Comparison of ENCODE assay signal across 8 cellular contexts in genomic region chr9:93183663-93184438, GRCh38. TPM values are rescaled to one million over a fixed set of nuclear protein-coding genes. Genes with fewer than 3 reads are reported as not detected.
DNase-seq lines count a peak whose midpoint lies in the region; ATAC-seq and TF ChIP-seq lines count a peak whose summit lies in the region.

TSS of gene WNK2 (plus strand) at chr9:93184139. CDS start at chr9:93184930, 791 bp downstream.

- no peaks in the 10 kb centered on the region for H3K9me3 Mint-ChIP-seq in CD8-positive, alpha-beta memory T cell
- H3K9me3 Mint-ChIP-seq in activated CD8-positive, alpha-beta memory T cell treated with anti-CD3 and anti-CD28 coated beads, Interleukin-2, amount 10 ng/mL, durations not matched to agents 7 days and 5 days (ENCODE audit: low read depth), result no peaks in the 10 kb centered on the region
- H3K9me3 Mint-ChIP-seq in naive thymus-derived CD4-positive, alpha-beta T cell, result no peaks in the 10 kb centered on the region

- no peak for TF ChIP-seq CTCF in epithelial cell of proximal tubule (conservative IDR thresholded peaks at IDR 0.05; ENCODE audit: low read depth, low read length)
- no peak for TF ChIP-seq CTCF in thyroid gland (IDR thresholded peaks at IDR 0.05)

- peak within 1 kb of the TSS; percentile 42 for H3K4me3 ChIP-seq in CD8-positive, alpha-beta memory T cell (ENCODE audit: low read length)
- H3K4me3 ChIP-seq in epithelial cell of proximal tubule (ENCODE audit: low read depth, low read length) (peak within 1 kb of the TSS; percentile 26), thyroid gland (replicated peaks in 1 of 3) (peak within 1 kb of the TSS in 2 of 3 donors; percentile 19 to 46)
- H3K4me3 ChIP-seq in naive thymus-derived CD4-positive, alpha-beta T cell (ENCODE audit: low read length), result peak within 1 kb of the TSS; percentile 42

- WGBS in thyroid gland, 2 donors, result 1 to 7% methylated on average over 5 to 23 of the region's 85 CpGs

- H3K27ac ChIP-seq in CD8-positive, alpha-beta memory T cell (ENCODE audit: low read depth, low read length), result no peak within 1 kb of the TSS
- no peak within 1 kb of the TSS for H3K27ac ChIP-seq in naive thymus-derived CD4-positive, alpha-beta T cell (ENCODE audit: low read depth, low read length)
- H3K27ac ChIP-seq in thyroid gland, result no peak within 1 kb of the TSS

- DNase-seq in CD8-positive, alpha-beta memory T cell, result peak in 4 of 5 donors; percentile 24 to 46 (median 36)
- DNase-seq in M059J (ENCODE audit: low read depth) (peak; percentile 40), epithelial cell of proximal tubule (ENCODE audit: low read depth) (no peak), thyroid gland (peak; percentile 34 to 43), SHP77 (lab: John Stamatoyannopoulos, UW) (no peak)
- DNase-seq in activated CD8-positive, alpha-beta memory T cell treated with anti-CD3 and anti-CD28 coated beads, Interleukin-2, amount 10 ng/mL, durations not matched to agents 7 days and 5 days, result no peak
- DNase-seq in naive thymus-derived CD4-positive, alpha-beta T cell, result peak; percentile 29 to 71 (median 42)

- no peaks in the 10 kb centered on the region for H3K9me3 ChIP-seq in CD8-positive, alpha-beta memory T cell (ENCODE audit: low read length)
- no peaks in the 10 kb centered on the region for H3K9me3 ChIP-seq in naive thymus-derived CD4-positive, alpha-beta T cell (ENCODE audit: control insufficient read depth in 2 of 3, low read length in 3 of 3)
- H3K9me3 ChIP-seq in thyroid gland, result no peaks in the 10 kb centered on the region

- peaks cover 7% of the 10 kb centered on the region for H3K4me1 ChIP-seq in CD8-positive, alpha-beta memory T cell (ENCODE audit: insufficient read depth, low read length)
- peaks cover 0 to 7% of the 10 kb centered on the region in 2 donors for H3K4me1 ChIP-seq in naive thymus-derived CD4-positive, alpha-beta T cell (ENCODE audit: control insufficient read depth in 2 of 2, insufficient read depth in 2 of 2, low read length in 2 of 2)
- peaks cover 10% of the 10 kb centered on the region in 2 donors for H3K4me1 ChIP-seq in thyroid gland

- H3K4me3 Mint-ChIP-seq in CD8-positive, alpha-beta memory T cell, result peak within 1 kb of the TSS; percentile 68 to 85 (median 73)
- H3K4me3 Mint-ChIP-seq in activated CD8-positive, alpha-beta memory T cell treated with anti-CD3 and anti-CD28 coated beads, Interleukin-2, amount 10 ng/mL, durations not matched to agents 7 days and 5 days, result peak within 1 kb of the TSS; percentile 26
- H3K4me3 Mint-ChIP-seq in naive thymus-derived CD4-positive, alpha-beta T cell, result peak within 1 kb of the TSS; percentile 68 to 85 (median 79)

- peak within 1 kb of the TSS in 3 of 8 donors; percentile 46 to 78 (median 54) for H3K27ac Mint-ChIP-seq in CD8-positive, alpha-beta memory T cell
- no peak within 1 kb of the TSS for H3K27ac Mint-ChIP-seq in activated CD8-positive, alpha-beta memory T cell treated with anti-CD3 and anti-CD28 coated beads, Interleukin-2, amount 10 ng/mL, durations not matched to agents 7 days and 5 days
- H3K27ac Mint-ChIP-seq in naive thymus-derived CD4-positive, alpha-beta T cell, result peak within 1 kb of the TSS in 3 of 9 donors; percentile 10 to 48 (median 45)

- H3K27me3 ChIP-seq in CD8-positive, alpha-beta memory T cell (ENCODE audit: insufficient read depth, low read length, poor library complexity, severe bottlenecking), result peaks cover 29% of the 10 kb centered on the region
- H3K27me3 ChIP-seq in naive thymus-derived CD4-positive, alpha-beta T cell (ENCODE audit: control insufficient read depth in 2 of 2, insufficient read depth in 2 of 2, low read length in 2 of 2), result no peaks in the 10 kb centered on the region
- no peaks in the 10 kb centered on the region for H3K27me3 ChIP-seq in thyroid gland

- POLR2A ChIA-PET in CD8-positive, alpha-beta memory T cell (lab: Charles Lee), result no interaction called here
- POLR2A ChIA-PET in naive thymus-derived CD4-positive, alpha-beta T cell (lab: Charles Lee), result interaction anchor here (0.6 kb wide), 1 partner anchor 492 kb away, joined by 3 read pairs; no protein-coding TSS in a partner anchor

- H3K4me1 Mint-ChIP-seq in CD8-positive, alpha-beta memory T cell, result peaks cover 8 to 14% (median 8%) of the 10 kb centered on the region in 3 donors
- H3K4me1 Mint-ChIP-seq in activated CD8-positive, alpha-beta memory T cell treated with anti-CD3 and anti-CD28 coated beads, Interleukin-2, amount 10 ng/mL, durations not matched to agents 7 days and 5 days, result peaks cover 4% of the 10 kb centered on the region
- H3K4me1 Mint-ChIP-seq in naive thymus-derived CD4-positive, alpha-beta T cell, result peaks cover 6 to 13% (median 8%) of the 10 kb centered on the region in 7 donors

- ATAC-seq in activated CD8-positive, alpha-beta memory T cell treated with anti-CD3 and anti-CD28 coated beads, Interleukin-2, amount 10 ng/mL, durations not matched to agents 7 days and 5 days, result peak; percentile 86
- peak; percentile 80 for ATAC-seq in naive thymus-derived CD4-positive, alpha-beta T cell
- no peak for ATAC-seq in GM19395 (IDR thresholded peaks at IDR 0.05; ENCODE audit: unreplicated experiment)

- CTCF ChIA-PET in CD8-positive, alpha-beta memory T cell (lab: Charles Lee), result no interaction called here
- CTCF ChIA-PET in activated CD8-positive, alpha-beta memory T cell treated with anti-CD3 and anti-CD28 coated beads, Interleukin-2, amount 10 ng/mL, durations not matched to agents 7 days and 5 days (lab: Charles Lee), result interaction anchor here (1.4 kb wide), 1 partner anchor 119 kb away, joined by 4 read pairs; no protein-coding TSS in a partner anchor
- CTCF ChIA-PET in naive thymus-derived CD4-positive, alpha-beta T cell (lab: Charles Lee), result interaction anchor here (0.6 kb wide), 1 partner anchor 85 kb away, joined by 3 read pairs; no protein-coding TSS in a partner anchor

- TF ChIP-seq POLR2A in thyroid gland (IDR thresholded peaks at IDR 0.05), result peak in 1 of 2 donors; percentile 37

- intact Hi-C loops in naive thymus-derived CD4-positive, alpha-beta T cell (cut with micrococcal nuclease), result no loop called here
- intact Hi-C loops in thyroid gland (cut with DNase I), result no loop called here

- peaks cover 28 to 54% of the 10 kb centered on the region in 2 donors for H3K27me3 Mint-ChIP-seq in CD8-positive, alpha-beta memory T cell
- peaks cover 61% of the 10 kb centered on the region for H3K27me3 Mint-ChIP-seq in activated CD8-positive, alpha-beta memory T cell treated with anti-CD3 and anti-CD28 coated beads, Interleukin-2, amount 10 ng/mL, durations not matched to agents 7 days and 5 days
- peaks cover 23 to 58% (median 32%) of the 10 kb centered on the region in 5 donors for H3K27me3 Mint-ChIP-seq in naive thymus-derived CD4-positive, alpha-beta T cell

- H3K36me3 Mint-ChIP-seq in CD8-positive, alpha-beta memory T cell, result peaks cover 0 to 8% (median 0%) of the 10 kb centered on the region in 3 donors
- no peaks in the 10 kb centered on the region for H3K36me3 Mint-ChIP-seq in activated CD8-positive, alpha-beta memory T cell treated with anti-CD3 and anti-CD28 coated beads, Interleukin-2, amount 10 ng/mL, durations not matched to agents 7 days and 5 days
- no peaks in the 10 kb centered on the region for H3K36me3 Mint-ChIP-seq in naive thymus-derived CD4-positive, alpha-beta T cell

- no peaks in the 10 kb centered on the region for H3K36me3 ChIP-seq in CD8-positive, alpha-beta memory T cell (ENCODE audit: insufficient read depth, low read length)
- no peaks in the 10 kb centered on the region for H3K36me3 ChIP-seq in naive thymus-derived CD4-positive, alpha-beta T cell (ENCODE audit: control insufficient read depth in 2 of 3, insufficient read depth in 3 of 3, low read length in 3 of 3)
- no peaks in the 10 kb centered on the region for H3K36me3 ChIP-seq in thyroid gland

RNA-seq across cellular contexts. Expression of gene WNK2, which starts in this region (rescaled TPM):
- under 1 TPM; 0.20 to 0.55 TPM for total RNA-seq in CD8-positive, alpha-beta memory T cell
- polyA plus RNA-seq in CD8-positive, alpha-beta memory T cell, result not detected
- 0.02 TPM in 1 of 2 replicates, not detected in the other for total RNA-seq in M059J (2014; rRNA removed; shearing (Covaris generic))
- not detected for total RNA-seq in activated CD8-positive, alpha-beta memory T cell treated with anti-CD3 and anti-CD28 coated beads, Interleukin-2, amount 10 ng/mL, durations not matched to agents 7 days and 5 days
- 0.29 and 1.0 TPM in 2 replicates for total RNA-seq in epithelial cell of proximal tubule
- under 1 TPM in 4 of 5 experiments, not detected in 1; 0.32 to 0.83 (median 0.46) TPM for total RNA-seq in naive thymus-derived CD4-positive, alpha-beta T cell
- not detected for polyA plus RNA-seq in naive thymus-derived CD4-positive, alpha-beta T cell
- total RNA-seq in thyroid gland, result 1 to 10 TPM in 3 of 4 donors, under 1 TPM in 1; 0.94 to 8.5 (median 8.1) TPM

Comparison
In these comparisons a context has a peak if more than half of its experiments do, and no peak if none do; other contexts are left out.
1. Peak in DNase-seq and H3K4me3 ChIP-seq in CD8-positive, alpha-beta memory T cell; RNA of the gene not detected or under 1 TPM.
2. Peak in DNase-seq in M059J; RNA of the gene not detected or under 1 TPM.
3. Peak in ATAC-seq in activated CD8-positive, alpha-beta memory T cell treated with anti-CD3 and anti-CD28 coated beads, Interleukin-2, amount 10 ng/mL, durations not matched to agents 7 days and 5 days; RNA of the gene not detected or under 1 TPM.
4. Peak in DNase-seq, ATAC-seq and H3K4me3 ChIP-seq in naive thymus-derived CD4-positive, alpha-beta T cell; RNA of the gene not detected or under 1 TPM.
5. DNase-seq: peak in thyroid gland (2 of 2); none in activated CD8-positive, alpha-beta memory T cell treated with anti-CD3 and anti-CD28 coated beads, Interleukin-2, amount 10 ng/mL, durations not matched to agents 7 days and 5 days (single experiment), epithelial cell of proximal tubule (single experiment) and SHP77 (0 of 2).
6. H3K4me3 Mint-ChIP-seq: peak in every context shown above with its lines; median percentile 79 in naive thymus-derived CD4-positive, alpha-beta T cell; 73 in CD8-positive, alpha-beta memory T cell; 26 in activated CD8-positive, alpha-beta memory T cell treated with anti-CD3 and anti-CD28 coated beads, Interleukin-2, amount 10 ng/mL, durations not matched to agents 7 days and 5 days.
7. Peak in every context shown above with its lines, with median percentiles within 50 percentile points of each other: H3K4me3 ChIP-seq.